8 cellular contexts compared by ENCODE assay signal in genomic region chr18:76565238-76566173, GRCh38.
A peak's percentile ranks its signal among the peaks of the same experiment; 100 is the strongest.
DNase-seq lines count a peak whose midpoint lies in the region; ATAC-seq and TF ChIP-seq lines count a peak whose summit lies in the region.

No MANE protein-coding gene starts in this region.

- CTCF ChIA-PET in PC-9 (lab: Charles Lee) = interaction anchor here (0.5 kb wide), 1 partner anchor 71 kb away, joined by 4 read pairs; no protein-coding TSS in a partner anchor

- H2BK5ac ChIP-seq in mesenchymal stem cell (ENCODE audit: low read depth, low read length, poor library complexity, severe bottlenecking) = no peak overlapping the region

- H3K14ac ChIP-seq in mesenchymal stem cell (ENCODE audit: low read length in 2 of 2) = no peak overlapping the region

- no peak overlapping the region for H3K23ac ChIP-seq in mesenchymal stem cell (ENCODE audit: low read length in 2 of 2)

- no peak for TF ChIP-seq CTCF in PC-9 (conservative IDR thresholded peaks at IDR 0.05)
- TF ChIP-seq CTCF in epithelial cell of esophagus (IDR thresholded peaks at IDR 0.05; ENCODE audit: insufficient read depth, low read depth, low read length, missing control alignments) = no peak
- no peak for TF ChIP-seq CTCF in type B pancreatic cell (conservative IDR thresholded peaks at IDR 0.05)
- no peak for TF ChIP-seq CTCF in GM10266 (IDR thresholded peaks at IDR 0.05; ENCODE audit: control insufficient read depth, insufficient read depth, low read depth, missing control alignments)

- peak overlapping the region; percentile 61 for H3K4me3 Mint-ChIP-seq in type B pancreatic cell
- no peak overlapping the region for H3K4me3 Mint-ChIP-seq in activated CD4-positive, alpha-beta T cell treated with anti-CD3 and anti-CD28 coated beads, Interleukin-2, amount 10 ng/mL, durations not matched to agents 24 days and 14 days

- H2BK15ac ChIP-seq in mesenchymal stem cell (ENCODE audit: low read depth, poor library complexity, severe bottlenecking) = no peak overlapping the region

- 52% methylated on average over 22 of the region's 23 CpGs for WGBS in mesenchymal stem cell

- H3K27me3 Mint-ChIP-seq in type B pancreatic cell = no peaks in the 10 kb centered on the region
- peaks cover 10% of the 10 kb centered on the region for H3K27me3 Mint-ChIP-seq in activated CD4-positive, alpha-beta T cell treated with anti-CD3 and anti-CD28 coated beads, Interleukin-2, amount 10 ng/mL, durations not matched to agents 24 days and 14 days

- no peak overlapping the region for H2AK5ac ChIP-seq in mesenchymal stem cell (ENCODE audit: low read length, severe bottlenecking)

- H3K9me3 ChIP-seq in PC-9 (ENCODE audit: insufficient read depth, low read depth) = peaks cover 10% of the 10 kb centered on the region; the same call in 1 of the 2 replicates
- H3K9me3 ChIP-seq in mesenchymal stem cell (ENCODE audit: control insufficient read depth, low read length) = no peaks in the 10 kb centered on the region

- H3K4me1 ChIP-seq in PC-9 (replicated peaks; ENCODE audit: insufficient read depth) (peaks cover 36% of the 10 kb centered on the region), mesenchymal stem cell (ENCODE audit: control insufficient read depth, insufficient read depth, low read depth, low read length) (peaks cover 3% of the 10 kb centered on the region)

- H3F3A ChIP-seq in PC-9 (ENCODE audit: insufficient read depth, low read depth) = peaks cover 41% of the 10 kb centered on the region

- H4K91ac ChIP-seq in mesenchymal stem cell (ENCODE audit: low read length) = no peak overlapping the region

- POLR2A ChIA-PET in PC-9 (lab: Charles Lee; ENCODE audit: unreplicated experiment) = no interaction called here

- H3K4me3 ChIP-seq in PC-9 (peak overlapping the region; percentile 63), epithelial cell of esophagus (ENCODE audit: low read length) (peak overlapping the region; percentile 46), mesenchymal stem cell (ENCODE audit: insufficient read depth in 1 of 2, low read depth in 1 of 2, low read length in 2 of 2) (peak overlapping the region in 1 of 2 experiments; percentile 79)

- BruUV-seq in PC-9 (replicated peaks; lab: Mats Ljungman, UMichigan) = TSS peak; percentile 63

- no peak overlapping the region for H4K8ac ChIP-seq in mesenchymal stem cell (ENCODE audit: low read length)

- H2AFZ ChIP-seq in PC-9 = peak overlapping the region; percentile 29; the same call in 1 of the 2 replicates
- H2AFZ ChIP-seq in mesenchymal stem cell (ENCODE audit: low read depth, low read length) = peak overlapping the region; percentile 3

- no peaks in the 10 kb centered on the region for H3K79me1 ChIP-seq in mesenchymal stem cell (replicated peaks; ENCODE audit: low read length, poor library complexity, severe bottlenecking)

- no peak for ATAC-seq in GM18520 (IDR thresholded peaks at IDR 0.05; ENCODE audit: unreplicated experiment)

- no peaks in the 10 kb centered on the region for H3K27me3 ChIP-seq in PC-9 (ENCODE audit: insufficient read depth, low read depth)
- no peaks in the 10 kb centered on the region for H3K27me3 ChIP-seq in mesenchymal stem cell (ENCODE audit: control insufficient read depth in 1 of 2, insufficient read depth in 1 of 2, low read length in 2 of 2)

- DNase-seq in HPDE6-E6E7 (ENCODE audit: extremely low spot score) (peak; percentile 81), PC-9 (peak; percentile 75 to 92), epithelial cell of esophagus (ENCODE audit: low read depth) (peak; percentile 96), mesenchymal stem cell (peak; percentile 92), type B pancreatic cell (ENCODE audit: extremely low spot score, unreplicated experiment) (no peak), GM10266 (ENCODE audit: extremely low spot score) (no peak)
- no peak for DNase-seq in activated CD4-positive, alpha-beta T cell treated with anti-CD3 and anti-CD28 coated beads, Interleukin-2, amount 10 ng/mL, durations not matched to agents 24 days and 14 days

- H3K36me3 ChIP-seq in PC-9 (ENCODE audit: low read depth) (no peaks in the 10 kb centered on the region), mesenchymal stem cell (ENCODE audit: control insufficient read depth in 1 of 2, insufficient read depth in 2 of 2, low read depth in 1 of 2, low read length in 2 of 2) (no peaks in the 10 kb centered on the region)

- no peak overlapping the region for H2BK120ac ChIP-seq in mesenchymal stem cell (ENCODE audit: low read depth, low read length)

- peak overlapping the region; percentile 86 for H3K9ac ChIP-seq in mesenchymal stem cell (ENCODE audit: low read length)

- H3K4ac ChIP-seq in mesenchymal stem cell (ENCODE audit: low read depth in 1 of 2, low read length in 2 of 2) = no peak overlapping the region

- H3K18ac ChIP-seq in mesenchymal stem cell (ENCODE audit: low read depth in 1 of 2, low read length in 2 of 2) = no peak overlapping the region

- H4K20me1 ChIP-seq in PC-9 (ENCODE audit: insufficient read depth) = no peaks in the 10 kb centered on the region

- no peaks in the 10 kb centered on the region for H3K9me2 ChIP-seq in PC-9 (ENCODE audit: insufficient read depth)

- no peak overlapping the region for H2BK12ac ChIP-seq in mesenchymal stem cell (ENCODE audit: low read length in 2 of 2)

- no peaks in the 10 kb centered on the region for H3K36me3 Mint-ChIP-seq in type B pancreatic cell
- no peaks in the 10 kb centered on the region for H3K36me3 Mint-ChIP-seq in activated CD4-positive, alpha-beta T cell treated with anti-CD3 and anti-CD28 coated beads, Interleukin-2, amount 10 ng/mL, durations not matched to agents 24 days and 14 days (ENCODE audit: low read depth)

- peak overlapping the region; percentile 78 for H3K27ac Mint-ChIP-seq in type B pancreatic cell
- no peak overlapping the region for H3K27ac Mint-ChIP-seq in activated CD4-positive, alpha-beta T cell treated with anti-CD3 and anti-CD28 coated beads, Interleukin-2, amount 10 ng/mL, durations not matched to agents 24 days and 14 days

- peak overlapping the region; percentile 93 for H3K4me2 ChIP-seq in PC-9
- no peak overlapping the region for H3K4me2 ChIP-seq in mesenchymal stem cell (ENCODE audit: low read length, poor library complexity, severe bottlenecking)

- intact Hi-C loops in PC-9 (cut with micrococcal nuclease; ENCODE audit: unreplicated experiment) = loop anchor here (2.0 to 5.0 kb wide), 2 partner anchors 73 to 88 kb away; no protein-coding TSS in a partner anchor
- intact Hi-C loops in activated CD4-positive, alpha-beta T cell treated with anti-CD3 and anti-CD28 coated beads, Interleukin-2, amount 10 ng/mL, durations not matched to agents 24 days and 14 days (cut with micrococcal nuclease) = no loop called here

- H3K27ac ChIP-seq in PC-9 (peak overlapping the region; percentile 99), mesenchymal stem cell (ENCODE audit: low read length, poor library complexity, severe bottlenecking) (peak overlapping the region; percentile 82)

- H3K79me2 ChIP-seq in PC-9 (ENCODE audit: low read depth) = no peaks in the 10 kb centered on the region

- peaks cover 16% of the 10 kb centered on the region for H3K4me1 Mint-ChIP-seq in type B pancreatic cell (ENCODE audit: unreplicated experiment)
- peaks cover 3% of the 10 kb centered on the region for H3K4me1 Mint-ChIP-seq in activated CD4-positive, alpha-beta T cell treated with anti-CD3 and anti-CD28 coated beads, Interleukin-2, amount 10 ng/mL, durations not matched to agents 24 days and 14 days

- H3K9me3 Mint-ChIP-seq in type B pancreatic cell = no peaks in the 10 kb centered on the region
- no peaks in the 10 kb centered on the region for H3K9me3 Mint-ChIP-seq in activated CD4-positive, alpha-beta T cell treated with anti-CD3 and anti-CD28 coated beads, Interleukin-2, amount 10 ng/mL, durations not matched to agents 24 days and 14 days

Comparison
In these comparisons a context has a peak if more than half of its experiments do, and no peak if none do; other contexts are left out.
1. DNase-seq: peak in HPDE6-E6E7 (single experiment), PC-9 (2 of 2), epithelial cell of esophagus (single experiment) and mesenchymal stem cell (single experiment); none in type B pancreatic cell (single experiment), GM10266 (single experiment) and activated CD4-positive, alpha-beta T cell treated with anti-CD3 and anti-CD28 coated beads, Interleukin-2, amount 10 ng/mL, durations not matched to agents 24 days and 14 days (single experiment).